23 cellular contexts compared by ENCODE assay signal in genomic region chr1:116532698-116533424, GRCh38.
"Had no signal": no experiment of that assay in that cellular context is flagged by ENCODE, and none has a peak within 500 bp of the region (broad histone marks: within the 10 kb centered on the region; RNA-seq: fewer than 3 reads in every experiment).

No MANE protein-coding gene starts in this region.

- H3K4me1 Mint-ChIP-seq: activated naive CD4-positive, alpha-beta T cell treated with anti-CD3 and anti-CD28 coated beads, Interleukin-2, amount 50 U/mL, for 24 hours had no signal

- FAIRE-seq: astrocyte, pancreas, small intestine, TTC549 had no signal

- H3K4me1 ChIP-seq: breast epithelium, gastrocnemius medialis, pancreas, right lobe of liver had no signal

- H3K9me3 ChIP-seq: breast epithelium, gastrocnemius medialis, heart left ventricle, pancreas, right lobe of liver had no signal

- H3K27ac ChIP-seq: breast epithelium, gastrocnemius medialis, pancreas, right lobe of liver had no signal

- H3K4me3 Mint-ChIP-seq: activated CD8-positive, alpha-beta T cell treated with anti-CD3 and anti-CD28 coated beads for 36 hours; activated naive CD4-positive, alpha-beta T cell treated with anti-CD3 and anti-CD28 coated beads, Interleukin-2, amount 50 U/mL, for 24 hours; activated T-cell treated with anti-CD3 and anti-CD28 coated beads, Interleukin-2, amount 50 U/mL, for 4 hours; immature natural killer cell; memory B cell; stimulated activated effector memory CD8-positive, alpha-beta T cell treated with anti-CD3 and anti-CD28 coated beads, Interleukin-12 subunit alpha, Interleukin-12 subunit beta, amount 100 ng/mL, for 72 hours had no signal

- H3K9me3 Mint-ChIP-seq: activated CD8-positive, alpha-beta T cell treated with anti-CD3 and anti-CD28 coated beads for 36 hours; activated naive CD4-positive, alpha-beta T cell treated with anti-CD3 and anti-CD28 coated beads, Interleukin-2, amount 50 U/mL, for 24 hours; activated T-cell treated with anti-CD3 and anti-CD28 coated beads, Interleukin-2, amount 50 U/mL, for 4 hours; immature natural killer cell had no signal

- H3K27ac Mint-ChIP-seq: activated CD8-positive, alpha-beta T cell treated with anti-CD3 and anti-CD28 coated beads for 36 hours; activated naive CD4-positive, alpha-beta T cell treated with anti-CD3 and anti-CD28 coated beads, Interleukin-2, amount 50 U/mL, for 24 hours; memory B cell; stimulated activated effector memory CD8-positive, alpha-beta T cell treated with anti-CD3 and anti-CD28 coated beads, Interleukin-12 subunit alpha, Interleukin-12 subunit beta, amount 100 ng/mL, for 72 hours had no signal

- H3K27me3 Mint-ChIP-seq: activated CD8-positive, alpha-beta T cell treated with anti-CD3 and anti-CD28 coated beads for 36 hours; activated naive CD4-positive, alpha-beta T cell treated with anti-CD3 and anti-CD28 coated beads, Interleukin-2, amount 50 U/mL, for 24 hours; memory B cell had no signal

- H3K4me3 ChIP-seq: breast epithelium, gastrocnemius medialis, pancreas, right lobe of liver had no signal

- H3K36me3 ChIP-seq: breast epithelium, pancreas had no signal

- H3K27me3 ChIP-seq: breast epithelium, gastrocnemius medialis, heart left ventricle, pancreas, right lobe of liver had no signal

- ATAC-seq: activated CD8-positive, alpha-beta T cell treated with anti-CD3 and anti-CD28 coated beads for 36 hours; activated T-cell treated with anti-CD3 and anti-CD28 coated beads, Interleukin-2, amount 50 U/mL, for 4 hours; esophagus mucosa; gastrocnemius medialis; heart left ventricle; left ventricle myocardium superior; pancreas; stimulated activated effector memory CD8-positive, alpha-beta T cell treated with anti-CD3 and anti-CD28 coated beads, Interleukin-12 subunit alpha, Interleukin-12 subunit beta, amount 100 ng/mL, for 72 hours had no signal

- DNase-seq: activated CD4-positive, alpha-beta T cell treated with anti-CD3 and anti-CD28 coated beads for 4 hours; activated CD8-positive, alpha-beta memory T cell treated with anti-CD3 and anti-CD28 coated beads, Interleukin-2, amount 50 U/mL, for 4 hours; activated CD8-positive, alpha-beta T cell treated with anti-CD3 and anti-CD28 coated beads for 36 hours; activated effector memory CD4-positive, alpha-beta T cell treated with Interleukin-2 at 50 U/mL for 16 hours; activated T-cell treated with anti-CD3 and anti-CD28 coated beads, Interleukin-2, amount 50 U/mL, for 4 hours; effector CD8-positive, alpha-beta T cell; gastrocnemius medialis; heart left ventricle; immature natural killer cell; kidney glomerular epithelial cell; left ventricle myocardium superior; pancreas; right lobe of liver; small intestine; stimulated activated CD4-positive, alpha-beta T cell treated with anti-CD3 and anti-CD28 coated beads, Interleukin-4, amount 100 ng/mL, for 1 hour; T-helper 2 cell had no signal
